Comparison of ENCODE assay signal across 1 cellular context in genomic region chr14:51996148-51996746, GRCh38.
TF ChIP-seq lines count a peak whose summit lies in the region.

No MANE protein-coding gene starts in this region.

TF ChIP-seq in H1, 55 proteins besides CTCF, POLR2A, EP300 and RAD21:
- TF ChIP-seq CHD7 (IDR thresholded peaks at IDR 0.05; ENCODE audit: insufficient replicate concordance, low read length) (no peak), SP2 (IDR thresholded peaks at IDR 0.05; ENCODE audit: low read length) (no peak)
